ENCODE assay signal across 9 cellular contexts in genomic region chr20:29079769-29080690, GRCh38.
DNase-seq lines count a peak whose midpoint lies in the region; ATAC-seq and TF ChIP-seq lines count a peak whose summit lies in the region.
"Had no signal": no experiment of that assay in that cellular context is flagged by ENCODE, and none has a peak within 500 bp of the region (broad histone marks: within the 10 kb centered on the region; RNA-seq: fewer than 3 reads in every experiment).

No MANE protein-coding gene starts in this region.

- intact Hi-C loops in left ventricle myocardium superior (cut with micrococcal nuclease) (no loop called here), A673 (cut with micrococcal nuclease; ENCODE audit: unreplicated experiment) (no loop called here)

- in situ Hi-C loops in GM23248 (cut with MboI): no loop called here

- BruUV-seq in A673 (replicated peaks; lab: Mats Ljungman, UMichigan): no TSS peak

- H3K9ac ChIP-seq in GM23248 (peak overlapping the region; percentile 52; the same call in 1 of the 2 replicates), SK-N-SH (peak overlapping the region; percentile 62)

- H4K20me1 ChIP-seq in GM23248 (ENCODE audit: insufficient read depth) (no peaks in the 10 kb centered on the region), SK-N-SH (ENCODE audit: insufficient read depth) (no peaks in the 10 kb centered on the region)

- H3K27ac ChIP-seq in GM23248: no peak overlapping the region
- peak overlapping the region; percentile 22 to 83; a peak in 2 of 4 replicates for H3K27ac ChIP-seq in SK-N-SH (ENCODE audit: low read depth in 2 of 2, low read length in 1 of 2)
- no peak overlapping the region for H3K27ac ChIP-seq in A673 (ENCODE audit: low read depth, low read length, poor library complexity, severe bottlenecking)
- H3K27ac ChIP-seq: left lung had no signal

- 29 to 30% methylated on average over 56 to 61 of the region's 68 CpGs for WGBS in GM23248 (ENCODE audit: low coverage in 1 of 2, low lambda C conversion rate in 2 of 2, missing lambda C conversion rate in 2 of 2), 2 experiments
- 4% methylated on average over 52 of the region's 68 CpGs for whole genome bisulfite sequencing in SK-N-SH (ENCODE audit: low lambda C conversion rate)

- H3K9me2 ChIP-seq in GM23248 (ENCODE audit: insufficient read depth): no peaks in the 10 kb centered on the region
- H3K9me2 ChIP-seq in SK-N-SH: no peaks in the 10 kb centered on the region

- no peaks in the 10 kb centered on the region for H3F3A ChIP-seq in GM23248 (ENCODE audit: insufficient read depth)
- H3F3A ChIP-seq in SK-N-SH (replicated peaks; ENCODE audit: insufficient read depth): peaks cover 2% of the 10 kb centered on the region

- no peak for ATAC-seq in left ventricle myocardium superior
- peak; percentile 14 for ATAC-seq in stimulated activated naive CD8-positive, alpha-beta T cell treated with anti-CD3 and anti-CD28 coated beads, Interleukin-15, Interleukin-2, amounts not matched to agents 100 U/mL and 50 U/mL, for 24 hours
- no peak for ATAC-seq in GM18517 (IDR thresholded peaks at IDR 0.05; ENCODE audit: unreplicated experiment)
- ATAC-seq: left lung had no signal

- peak overlapping the region; percentile 9 for H3K4me2 ChIP-seq in GM23248 (ENCODE audit: unreplicated experiment)
- peak overlapping the region; percentile 70 for H3K4me2 ChIP-seq in SK-N-SH

- H3K79me2 ChIP-seq in GM23248 (ENCODE audit: insufficient read depth): no peaks in the 10 kb centered on the region
- H3K79me2 ChIP-seq in SK-N-SH (ENCODE audit: insufficient read depth): peaks cover 24% of the 10 kb centered on the region

- CTCF ChIA-PET in SK-N-SH (lab: Yijun Ruan, JAX) (interaction anchor here (1.0 kb wide), 1 partner anchor 367 kb away, joined by 4 read pairs; no protein-coding TSS in a partner anchor), A673 (lab: Charles Lee) (no interaction called here)

- H3K36me3 ChIP-seq in GM23248 (ENCODE audit: low read depth) (no peaks in the 10 kb centered on the region), SK-N-SH (replicated peaks in 1 of 2; ENCODE audit: control insufficient read depth in 1 of 2, insufficient read depth in 2 of 2, low read length in 1 of 2) (peaks cover 4 to 9% of the 10 kb centered on the region in 2 experiments), A673 (ENCODE audit: insufficient read depth, low read length, poor library complexity, severe bottlenecking) (no peaks in the 10 kb centered on the region)
- H3K36me3 ChIP-seq: left lung had no signal

- POLR2A ChIA-PET in SK-N-SH (lab: Yijun Ruan, JAX): interaction anchor here (0.6 to 1.3 kb wide), 2 partner anchors 348 to 417 kb away, joined by 3 to 7 read pairs; no protein-coding TSS in a partner anchor
- POLR2A ChIA-PET in A673 (lab: Charles Lee; ENCODE audit: low non-redundant PET): no interaction called here

- DNase-seq in GM23248: peak; percentile 50
- DNase-seq in SK-N-SH: peak; percentile 87
- DNase-seq in left ventricle myocardium superior: peak; percentile 26
- no peak for DNase-seq in stimulated activated naive CD8-positive, alpha-beta T cell treated with anti-CD3 and anti-CD28 coated beads, Interleukin-15, Interleukin-2, amounts not matched to agents 100 U/mL and 50 U/mL, for 24 hours
- DNase-seq in nucleus accumbens (lab: John Stamatoyannopoulos, UW): no peak
- DNase-seq in A673 (ENCODE audit: low spot score): no peak
- DNase-seq: NCI-H2029 treated with DMSO at 0.1 percent for 48 hours had no signal

- H3K27me3 ChIP-seq in GM23248 (replicated peaks; ENCODE audit: insufficient read depth) (no peaks in the 10 kb centered on the region), SK-N-SH (ENCODE audit: insufficient read depth) (no peaks in the 10 kb centered on the region), A673 (replicated peaks; ENCODE audit: insufficient read depth, low read depth, low read length, poor library complexity) (no peaks in the 10 kb centered on the region)

- H2AFZ ChIP-seq in GM23248 (peak overlapping the region; percentile 63), SK-N-SH (ENCODE audit: low read depth) (peak overlapping the region; percentile 96)

- peak; percentile 51 for TF ChIP-seq CTCF in SK-N-SH (IDR thresholded peaks at IDR 0.05)
- TF ChIP-seq CTCF in A673 (conservative IDR thresholded peaks at IDR 0.05; ENCODE audit: low read depth, low read length): no peak

- H3K4me1 ChIP-seq in GM23248 (ENCODE audit: insufficient read depth): no peaks in the 10 kb centered on the region
- peaks cover 0 to 8% of the 10 kb centered on the region in 2 experiments; a peak in 3 of 4 replicates for H3K4me1 ChIP-seq in SK-N-SH (ENCODE audit: control insufficient read depth in 1 of 2, insufficient read depth in 2 of 2, low read depth in 1 of 2, low read length in 1 of 2)
- H3K4me1 ChIP-seq in A673 (ENCODE audit: insufficient read depth, low read length, poor library complexity, severe bottlenecking): no peaks in the 10 kb centered on the region
- H3K4me1 ChIP-seq: left lung had no signal

- TF ChIP-seq EP300 in SK-N-SH (IDR thresholded peaks at IDR 0.05; ENCODE audit: borderline replicate concordance in 1 of 2, low read depth in 1 of 2, low read length in 1 of 2): no peak; a peak in 1 of 4 replicates

- H3K9me3 ChIP-seq in GM23248 (ENCODE audit: low read depth) (no peaks in the 10 kb centered on the region), SK-N-SH (no peaks in the 10 kb centered on the region), A673 (ENCODE audit: low read depth, low read length, poor library complexity, severe bottlenecking) (peaks cover 15% of the 10 kb centered on the region)

- H3K4me3 ChIP-seq in GM23248: peak overlapping the region; percentile 58
- peak overlapping the region; percentile 83 to 92 for H3K4me3 ChIP-seq in SK-N-SH (ENCODE audit: low read depth in 2 of 2, low read length in 1 of 2)
- no peak overlapping the region for H3K4me3 ChIP-seq in A673 (ENCODE audit: low read depth, low read length, poor library complexity, severe bottlenecking)
- H3K4me3 ChIP-seq: left lung had no signal

- no peak for TF ChIP-seq RAD21 in SK-N-SH (IDR thresholded peaks at IDR 0.05; ENCODE audit: low read length)

TF ChIP-seq in SK-N-SH, 30 proteins besides CTCF, POLR2A, EP300 and RAD21 (continues in another document):
- TF ChIP-seq NRF1 (IDR thresholded peaks at IDR 0.05; ENCODE audit: low read depth, low read length) (no peak), TCF12 (IDR thresholded peaks at IDR 0.05) (peak; percentile 30), ZBTB33 (IDR thresholded peaks at IDR 0.05; ENCODE audit: borderline replicate concordance, low read depth) (peak; percentile 71), POLR2AphosphoS5 (IDR thresholded peaks at IDR 0.05; ENCODE audit: low read depth, low read length) (peak; percentile 74), GABPA (IDR thresholded peaks at IDR 0.05; ENCODE audit: low read depth) (peak; percentile 81), USF1 (IDR thresholded peaks at IDR 0.05; ENCODE audit: borderline replicate concordance, low read depth) (no peak), FOXJ3 (CRISPR knock-in tag; IDR thresholded peaks at IDR 0.05) (no peak), ELF1 (IDR thresholded peaks at IDR 0.05) (peak; percentile 99), TEAD4 (IDR thresholded peaks at IDR 0.05; ENCODE audit: borderline replicate concordance, insufficient read depth) (no peak), MEF2A (IDR thresholded peaks at IDR 0.05; ENCODE audit: borderline replicate concordance, low read depth) (no peak), SIN3A (IDR thresholded peaks at IDR 0.05; ENCODE audit: borderline replicate concordance, low read depth, low read length) (peak; percentile 93), RCOR1 (IDR thresholded peaks at IDR 0.05; ENCODE audit: low read length) (peak; percentile 32; the same call in 1 of the 2 replicates), CHD2 (IDR thresholded peaks at IDR 0.05; ENCODE audit: low read length, partially characterized antibody) (peak; percentile 87), TAF1 (IDR thresholded peaks at IDR 0.05; ENCODE audit: borderline replicate concordance, low read depth, low read length) (peak; percentile 89), MXI1 (IDR thresholded peaks at IDR 0.05; ENCODE audit: low read depth, low read length) (peak; percentile 82; the same call in 1 of the 2 replicates), FOXM1 (IDR thresholded peaks at IDR 0.05; ENCODE audit: low read depth) (no peak)
- TF ChIP-seq, protein P1, sequence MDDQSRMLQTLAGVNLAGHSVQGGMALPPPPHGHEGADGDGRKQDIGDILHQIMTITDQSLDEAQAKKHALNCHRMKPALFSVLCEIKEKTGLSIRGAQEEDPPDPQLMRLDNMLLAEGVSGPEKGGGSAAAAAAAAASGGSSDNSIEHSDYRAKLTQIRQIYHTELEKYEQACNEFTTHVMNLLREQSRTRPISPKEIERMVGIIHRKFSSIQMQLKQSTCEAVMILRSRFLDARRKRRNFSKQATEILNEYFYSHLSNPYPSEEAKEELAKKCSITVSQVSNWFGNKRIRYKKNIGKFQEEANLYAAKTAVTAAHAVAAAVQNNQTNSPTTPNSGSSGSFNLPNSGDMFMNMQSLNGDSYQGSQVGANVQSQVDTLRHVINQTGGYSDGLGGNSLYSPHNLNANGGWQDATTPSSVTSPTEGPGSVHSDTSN (IDR thresholded peaks at IDR 0.05): peak; percentile 67

Comparison
In these comparisons a context has a peak if more than half of its experiments do, and no peak if none do; other contexts are left out.
1. DNase-seq: peak in GM23248 (single experiment), SK-N-SH (single experiment) and left ventricle myocardium superior (single experiment); none in stimulated activated naive CD8-positive, alpha-beta T cell treated with anti-CD3 and anti-CD28 coated beads, Interleukin-15, Interleukin-2, amounts not matched to agents 100 U/mL and 50 U/mL, for 24 hours (single experiment), nucleus accumbens (0 of 56) and A673 (single experiment).
2. H3K27ac ChIP-seq: peak in SK-N-SH (2 of 2); none in GM23248 (single experiment) and A673 (single experiment).